ENCODE assay signal across 9 cellular contexts in the genomic region with DNA sequence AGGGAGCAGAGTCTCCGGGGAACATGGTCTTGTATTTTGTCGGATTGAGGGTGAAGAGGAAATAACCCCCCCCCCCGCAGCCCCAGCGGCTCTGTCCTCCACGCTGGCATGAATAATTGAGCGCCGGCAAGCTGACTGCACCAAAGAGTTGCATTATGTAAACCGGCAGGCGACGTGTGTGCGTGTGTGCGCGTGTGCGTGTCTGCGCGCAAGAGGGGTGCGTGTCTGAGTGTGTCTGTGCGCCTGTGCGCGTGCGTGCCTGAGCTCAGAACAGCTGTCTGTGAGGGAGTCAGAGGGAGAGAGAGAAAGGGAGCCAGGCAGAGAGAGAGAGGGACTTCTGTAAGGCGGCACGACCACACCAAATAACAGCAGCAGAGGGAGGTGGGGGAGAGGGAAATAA.
A peak's percentile ranks its signal among the peaks of the same experiment; 100 is the strongest.
DNase-seq lines count a peak whose midpoint lies in the region; ATAC-seq and TF ChIP-seq lines count a peak whose summit lies in the region.
"Had no signal": no experiment of that assay in that cellular context is flagged by ENCODE, and none has a peak within 500 bp of the region (broad histone marks: within the 10 kb centered on the region; RNA-seq: fewer than 3 reads in every experiment).

No MANE protein-coding gene starts in this region.

- TF ChIP-seq CTCF in RWPE1 (conservative IDR thresholded peaks at IDR 0.05; ENCODE audit: low read depth) = no peak

- peak overlapping the region; percentile 33 for H3K9ac ChIP-seq in HUES6 (ENCODE audit: low read length)

- H3K27me3 ChIP-seq in HUES6 (ENCODE audit: control insufficient read depth, insufficient read depth, low read length) = no peaks in the 10 kb centered on the region

- H3K27ac ChIP-seq in HUES6 (ENCODE audit: low read depth, low read length) (no peak overlapping the region), RWPE1 (no peak overlapping the region)
- H3K27ac ChIP-seq: 22Rv1 had no signal

- intact Hi-C loops in left cardiac atrium (cut with DNase I) = loop anchor here in 1 of 2 donors (5.0 kb wide), 1 partner anchor 48 kb away; no protein-coding TSS in a partner anchor
- intact Hi-C loops in posterior cingulate gyrus (cut with DNase I) = loop anchor here (5.0 kb wide), 1 partner anchor 33 kb away; no protein-coding TSS in a partner anchor

- POLR2A ChIA-PET in RWPE1 (lab: Yijun Ruan, JAX; ENCODE audit: low non-redundant PET) = no interaction called here

- ATAC-seq in left cardiac atrium (peak; percentile 91 to 93), HG03378 (IDR thresholded peaks at IDR 0.05; ENCODE audit: unreplicated experiment) (no peak)

- CTCF ChIA-PET in RWPE1 (lab: Yijun Ruan, JAX) = interaction anchor here (0.6 kb wide), 2 partner anchors 14 to 1726 kb away, joined by 3 to 4 read pairs; no protein-coding TSS in a partner anchor

- no peaks in the 10 kb centered on the region for H3K9me3 ChIP-seq in HUES6 (ENCODE audit: control insufficient read depth, insufficient read depth, low read depth, low read length)

- H3K36me3 ChIP-seq in HUES6 (ENCODE audit: control insufficient read depth, insufficient read depth, low read length) = no peaks in the 10 kb centered on the region

- DNase-seq in DMS 273 (lab: John Stamatoyannopoulos, UW; ENCODE audit: unreplicated experiment) (peak; percentile 27), DMS 273 treated with DMSO at 0.1 percent for 48 hours (lab: John Stamatoyannopoulos, UW) (no peak), left cardiac atrium (peak; percentile 62), posterior cingulate gyrus (peak; percentile 57 to 97 (median 84)), RWPE1 (ENCODE audit: low spot score) (no peak)
- DNase-seq in activated gamma-delta T cell treated with anti-CD3 and anti-CD28 coated beads, Interleukin-2, amount 50 U/mL, for 16 hours (ENCODE audit: low read depth) = peak; percentile 17

- H3K4me3 ChIP-seq in HUES6 (ENCODE audit: low read depth, low read length) = peak overlapping the region; percentile 51

- peaks cover 30% of the 10 kb centered on the region for H3K4me1 ChIP-seq in HUES6 (ENCODE audit: control insufficient read depth, insufficient read depth, low read length)

Comparison
In these comparisons a context has a peak if more than half of its experiments do, and no peak if none do; other contexts are left out.
1. DNase-seq: peak in DMS 273 (single experiment), activated gamma-delta T cell treated with anti-CD3 and anti-CD28 coated beads, Interleukin-2, amount 50 U/mL, for 16 hours (single experiment), left cardiac atrium (single experiment) and posterior cingulate gyrus (10 of 10); none in DMS 273 treated with DMSO at 0.1 percent for 48 hours (single experiment) and RWPE1 (single experiment).